8 cellular contexts compared by ENCODE assay signal in the genomic region with DNA sequence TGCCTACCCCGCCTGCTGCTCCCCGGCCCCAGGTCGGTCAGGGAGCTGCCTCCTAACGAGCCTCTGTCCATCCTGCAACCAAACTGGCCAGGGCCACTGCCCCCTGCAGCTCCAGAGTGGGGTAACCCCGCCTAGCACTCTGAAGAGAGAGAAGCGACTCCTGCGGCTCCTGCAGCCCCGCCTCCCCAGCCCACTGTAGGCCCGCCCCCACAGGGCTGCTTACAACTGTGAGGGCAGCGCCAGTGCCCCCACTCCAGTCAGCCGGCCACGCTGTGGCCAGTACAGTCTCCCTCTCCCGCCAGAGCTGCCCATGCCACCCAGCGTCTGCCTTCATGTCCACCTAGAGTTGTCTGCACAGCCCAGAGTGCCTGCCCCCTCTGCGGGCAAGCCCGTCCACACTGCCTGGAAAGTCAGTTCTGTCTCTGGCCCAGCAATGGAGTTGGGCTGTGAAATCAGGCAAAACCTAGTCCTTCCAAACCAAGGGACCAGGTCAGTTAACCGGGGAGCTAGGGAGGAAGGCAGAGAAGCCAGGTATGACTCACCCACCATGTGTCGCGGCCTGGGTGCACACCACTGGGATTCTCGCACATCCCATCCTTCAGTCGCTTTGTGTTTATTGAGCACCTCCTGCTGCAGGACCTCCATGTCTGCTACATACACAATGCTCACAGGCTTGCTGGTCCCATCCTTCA. TPM values are rescaled to one million over a fixed set of nuclear protein-coding genes. Genes with fewer than 3 reads are reported as not detected.
DNase-seq lines count a peak whose midpoint lies in the region; ATAC-seq, FAIRE-seq and TF ChIP-seq lines count a peak whose summit lies in the region.
"Had no signal": no experiment of that assay in that cellular context is flagged by ENCODE, and none has a peak within 500 bp of the region (broad histone marks: within the 10 kb centered on the region; RNA-seq: fewer than 3 reads in every experiment).

No MANE protein-coding gene starts in this region.

- FAIRE-seq in H54 (lab: Jason Lieb, UNC), result peak; percentile 27

- peak; percentile 88 for TF ChIP-seq POLR2A in H54 (IDR thresholded peaks at IDR 0.05; ENCODE audit: low read depth, low read length)

- H3K4me3 ChIP-seq in fibroblast of mammary gland (ENCODE audit: control insufficient read depth, low read depth, low read length), result no peak overlapping the region

- DNase-seq in H54 (ENCODE audit: insufficient read length, low spot score) (peak; percentile 77), SHP77 (lab: John Stamatoyannopoulos, UW) (peak; percentile 27 to 73), fibroblast of mammary gland (ENCODE audit: low read depth) (peak; percentile 66), omental fat pad (ENCODE audit: low spot score) (peak; percentile 38), HEK293T (ENCODE audit: extremely low spot score) (no peak), NCI-H2107 (lab: John Stamatoyannopoulos, UW) (no peak)
- DNase-seq in effector CD4-positive, alpha-beta T cell, result no peak

- no peak for ATAC-seq in omental fat pad (ENCODE audit: low FRiP score)

- peak; percentile 33 for TF ChIP-seq CTCF in fibroblast of mammary gland (conservative IDR thresholded peaks at IDR 0.05; ENCODE audit: control insufficient read depth, insufficient read depth, low read depth, low read length)
- no peak for TF ChIP-seq CTCF in omental fat pad (IDR thresholded peaks at IDR 0.05)

- CTCF ChIA-PET in HEK293T (lab: Yijun Ruan, JAX), result interaction anchor here (1.0 to 2.5 kb wide), 2 partner anchors 74 to 125 kb away, joined by 3 to 7 read pairs; a partner anchor contains a TSS

- POLR2A ChIA-PET in HEK293T (lab: Yijun Ruan, JAX), result interaction anchor here (1.3 kb wide), 1 partner anchor 115 kb away, joined by 4 read pairs; a partner anchor contains a TSS

TF ChIP-seq in HEK293T, 16 proteins besides CTCF, POLR2A, EP300 and RAD21:
- no peak for TF ChIP-seq ELF4 (IDR thresholded peaks at IDR 0.05)
- TF ChIP-seq L3MBTL2 (conservative IDR thresholded peaks at IDR 0.05), result no peak
- no peak for TF ChIP-seq HDGF (IDR thresholded peaks at IDR 0.05; ENCODE audit: borderline replicate concordance)
- TF ChIP-seq CTBP1 (IDR thresholded peaks at IDR 0.05; ENCODE audit: borderline replicate concordance), result no peak
- TF ChIP-seq SP1 (IDR thresholded peaks at IDR 0.05), result no peak
- TF ChIP-seq, protein P1, sequence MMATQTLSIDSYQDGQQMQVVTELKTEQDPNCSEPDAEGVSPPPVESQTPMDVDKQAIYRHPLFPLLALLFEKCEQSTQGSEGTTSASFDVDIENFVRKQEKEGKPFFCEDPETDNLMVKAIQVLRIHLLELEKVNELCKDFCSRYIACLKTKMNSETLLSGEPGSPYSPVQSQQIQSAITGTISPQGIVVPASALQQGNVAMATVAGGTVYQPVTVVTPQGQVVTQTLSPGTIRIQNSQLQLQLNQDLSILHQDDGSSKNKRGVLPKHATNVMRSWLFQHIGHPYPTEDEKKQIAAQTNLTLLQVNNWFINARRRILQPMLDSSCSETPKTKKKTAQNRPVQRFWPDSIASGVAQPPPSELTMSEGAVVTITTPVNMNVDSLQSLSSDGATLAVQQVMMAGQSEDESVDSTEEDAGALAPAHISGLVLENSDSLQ (IDR thresholded peaks at IDR 0.05), result no peak
- no peak for TF ChIP-seq ZNF384 (IDR thresholded peaks at IDR 0.05)
- no peak for TF ChIP-seq ARNT (IDR thresholded peaks at IDR 0.05)
- no peak for TF ChIP-seq NFRKB (IDR thresholded peaks at IDR 0.05)
- no peak for TF ChIP-seq BHLHE40 (IDR thresholded peaks at IDR 0.05; ENCODE audit: borderline replicate concordance)
- TF ChIP-seq FOXA1 (IDR thresholded peaks at IDR 0.05), result no peak
- no peak for TF ChIP-seq FOXM1 (IDR thresholded peaks at IDR 0.05; ENCODE audit: borderline replicate concordance)
- TF ChIP-seq FOXK2 (IDR thresholded peaks at IDR 0.05), result no peak
- no peak for TF ChIP-seq TARDBP (IDR thresholded peaks at IDR 0.05)
- TF ChIP-seq LEF1 (IDR thresholded peaks at IDR 0.05; ENCODE audit: borderline replicate concordance), result no peak
- no peak for TF ChIP-seq SUZ12 (IDR thresholded peaks at IDR 0.05)
TF ChIP-seq in HEK293T: peak in this region for 0.

RNA-seq across cellular contexts. Expression of a gene that starts 2.4 kb away (rescaled TPM):
- under 1 TPM in 1 of 4 donors, not detected in 3; 0.28 TPM for total RNA-seq in omental fat pad
- total RNA-seq: T-helper 2 cell treated with Interferon-gamma antibody and Interleukin-4, amounts not matched to agents 100 ng/mL and 5 ng/mL, for 36 hours had no signal

RNA-seq across cellular contexts. Expression of a gene that starts 4.6 kb away (rescaled TPM):
- 10 to 100 TPM in 1 of 4 donors, 1 to 10 TPM in 3; 1.9 to 16.2 (median 3.2) TPM for total RNA-seq in omental fat pad

RNA-seq across cellular contexts. Expression of a gene that starts 33.9 kb away (rescaled TPM):
- 1 to 10 TPM in 3 of 4 donors, under 1 TPM in 1; 0.31 to 2.2 (median 1.9) TPM for total RNA-seq in omental fat pad

RNA-seq across cellular contexts. Expression of a gene that starts 48.3 kb away (rescaled TPM):
- total RNA-seq in omental fat pad, result 100 to 1,000 TPM; 207 to 282 (median 254) TPM

RNA-seq across cellular contexts. Expression of a gene that starts 57.2 kb away (rescaled TPM):
- 100 to 1,000 TPM in 3 of 4 donors, 10 to 100 TPM in 1; 99.5 to 120 (median 118) TPM for total RNA-seq in omental fat pad

Comparison
In these comparisons a context has a peak if more than half of its experiments do, and no peak if none do; other contexts are left out.
1. DNase-seq: peak in H54 (single experiment), SHP77 (2 of 2), fibroblast of mammary gland (single experiment) and omental fat pad (single experiment); none in effector CD4-positive, alpha-beta T cell (single experiment), HEK293T (single experiment) and NCI-H2107 (single experiment).